In genomic region chr7:142792129-142792528, GRCh38 we compare ENCODE assay signal across 1 cellular context.
TF ChIP-seq lines count a peak whose summit lies in the region.

No MANE protein-coding gene starts in this region.

TF ChIP-seq in H1, 55 proteins besides CTCF, POLR2A, EP300 and RAD21:
- TF ChIP-seq CEBPB (IDR thresholded peaks at IDR 0.05; ENCODE audit: low read depth, low read length) (no peak), GTF2F1 (IDR thresholded peaks at IDR 0.05; ENCODE audit: borderline replicate concordance, low read depth, low read length) (no peak), YY1 (IDR thresholded peaks at IDR 0.05; ENCODE audit: low read depth, low read length) (no peak), HDAC2 (IDR thresholded peaks at IDR 0.05; ENCODE audit: borderline replicate concordance in 1 of 2, low read depth in 2 of 2, low read length in 2 of 2) (no peak), RBBP5 (IDR thresholded peaks at IDR 0.05; ENCODE audit: borderline replicate concordance, low read depth, low read length) (no peak), ZNF274 (IDR thresholded peaks at IDR 0.05; ENCODE audit: borderline replicate concordance, extremely low read depth, low read length) (no peak), BRCA1 (IDR thresholded peaks at IDR 0.05; ENCODE audit: low read depth, low read length) (no peak), CHD1 (IDR thresholded peaks at IDR 0.05; ENCODE audit: low read depth, low read length) (no peak)
